16 cellular contexts compared by ENCODE assay signal in the genomic region with DNA sequence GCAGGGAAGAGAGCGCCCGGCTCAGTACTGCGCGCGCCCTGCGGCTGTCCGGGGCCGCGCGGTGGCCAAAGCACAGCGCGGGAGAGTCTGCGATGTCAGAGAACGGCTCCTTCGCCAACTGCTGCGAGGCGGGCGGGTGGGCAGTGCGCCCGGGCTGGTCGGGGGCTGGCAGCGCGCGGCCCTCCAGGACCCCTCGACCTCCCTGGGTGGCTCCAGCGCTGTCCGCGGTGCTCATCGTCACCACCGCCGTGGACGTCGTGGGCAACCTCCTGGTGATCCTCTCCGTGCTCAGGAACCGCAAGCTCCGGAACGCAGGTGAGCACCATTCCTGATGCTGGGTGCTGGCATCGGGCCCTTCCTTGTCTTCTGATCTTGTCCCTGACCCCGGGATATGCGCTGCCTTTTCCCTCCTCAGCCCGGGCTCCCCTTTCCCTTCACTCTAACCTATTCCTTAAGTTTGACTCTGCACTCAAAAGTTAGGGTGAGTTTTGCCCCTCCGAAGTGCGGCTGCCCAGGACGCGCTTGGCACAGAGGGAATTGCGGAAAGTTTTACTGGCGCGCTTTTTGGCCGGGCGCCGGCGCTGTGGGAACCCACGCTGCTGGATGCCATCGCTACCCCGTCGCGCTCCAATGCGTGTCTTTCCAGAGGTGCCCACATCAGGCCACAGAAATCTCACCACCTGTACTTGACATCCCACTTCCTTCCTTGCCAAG. TPM values are rescaled to one million over a fixed set of nuclear protein-coding genes. Genes with fewer than 3 reads are reported as not detected.
A peak's percentile ranks its signal among the peaks of the same experiment; 100 is the strongest.
DNase-seq lines count a peak whose midpoint lies in the region; ATAC-seq and TF ChIP-seq lines count a peak whose summit lies in the region.
"Had no signal": no experiment of that assay in that cellular context is flagged by ENCODE, and none has a peak within 500 bp of the region (broad histone marks: within the 10 kb centered on the region; RNA-seq: fewer than 3 reads in every experiment).

A gene (plus strand): TSS at position 18 of the 714 bp plus-strand sequence. CDS start 75 bp downstream, at position 93.

- no peak within 1 kb of the TSS for H4K8ac ChIP-seq in IMR-90 (ENCODE audit: low read depth in 2 of 2, low read length in 2 of 2)

- no peak for TF ChIP-seq POLR2A in IMR-90 (IDR thresholded peaks at IDR 0.05; ENCODE audit: low read depth, low read length)

- H3K4ac ChIP-seq in IMR-90 (ENCODE audit: low read depth, low read length), result no peak within 1 kb of the TSS

- 0 out of 2 replicates have a peak, but pooled peaks cover 3% of the 10 kb centered on the region for H3K4me1 ChIP-seq in IMR-90 (ENCODE audit: control insufficient read depth, insufficient read depth, low read length)
- H3K4me1 ChIP-seq: adrenal gland had no signal

- CTCF ChIA-PET in IMR-90 (lab: Yijun Ruan, JAX), result interaction anchor here (1.0 kb wide), 1 partner anchor 15 kb away, joined by 3 read pairs; no protein-coding TSS in a partner anchor

- peak within 1 kb of the TSS; percentile 67; the same call in 1 of the 2 replicates for H3K23ac ChIP-seq in IMR-90 (ENCODE audit: low read depth, low read length)

- H3K36me3 ChIP-seq in IMR-90 (ENCODE audit: control insufficient read depth, insufficient read depth, low read length), result no peaks in the 10 kb centered on the region
- H3K36me3 ChIP-seq: adrenal gland had no signal

- DNase-seq in IMR-90, result no peak
- no peak for DNase-seq in astrocyte of the cerebellum (ENCODE audit: low read depth)
- no peak for DNase-seq in retinal pigment epithelial cell (ENCODE audit: low read depth)
- no peak for DNase-seq in NCI-H1694 (lab: John Stamatoyannopoulos, UW)
- DNase-seq: activated CD4-positive, CD25-positive, alpha-beta regulatory T cell treated with anti-CD3 and anti-CD28 coated beads, Interleukin-2, amount 50 U/mL, for 72 hours; adrenal gland; dermis blood vessel endothelial cell; islet precursor cell; NCI-H2171 had no signal

- H3K56ac ChIP-seq in IMR-90 (ENCODE audit: extremely low read depth, insufficient read depth, low read length), result no peak within 1 kb of the TSS

- no peak within 1 kb of the TSS for H2BK5ac ChIP-seq in IMR-90 (ENCODE audit: low read depth, low read length, poor library complexity, severe bottlenecking)

- WGBS in IMR-90 (ENCODE audit: extremely low coverage in 2 of 2, insufficient read length in 1 of 2), 2 experiments, result 10% methylated on average over 21 of the region's 58 CpGs; no CpG with 5 or more reads in 1 of the 2 experiments

- H3K27ac ChIP-seq in IMR-90 (ENCODE audit: insufficient read depth, low read length), result no peak within 1 kb of the TSS
- H3K27ac ChIP-seq: adrenal gland, C4-2B had no signal

- in situ Hi-C loops in IMR-90 (cut with MboI; ENCODE audit: low sequenced_read_pairs), result no loop called here
- in situ Hi-C loops in astrocyte of the cerebellum (cut with HindIII; ENCODE audit: low sequenced_read_pairs), result no loop called here

- H3K4me2 ChIP-seq in IMR-90 (ENCODE audit: low read depth, low read length), result peak within 1 kb of the TSS; percentile 83

- no peak within 1 kb of the TSS for H3K18ac ChIP-seq in IMR-90 (ENCODE audit: low read depth, low read length)

- dilution Hi-C loops in IMR-90 (cut with HindIII; ENCODE audit: low sequenced_read_pairs, unreplicated experiment), result no loop called here

- peak within 1 kb of the TSS; percentile 90 for H2AFZ ChIP-seq in IMR-90 (replicated peaks; ENCODE audit: low read length, poor library complexity)

- ATAC-seq in IMR-90 (ENCODE audit: low read depth), result peak; percentile 81
- ATAC-seq in activated CD4-positive, CD25-positive, alpha-beta regulatory T cell treated with anti-CD3 and anti-CD28 coated beads, Interleukin-2, amount 50 U/mL, for 24 hours, result no peak
- no peak for ATAC-seq in HG02938 (IDR thresholded peaks at IDR 0.05; ENCODE audit: unreplicated experiment)
- ATAC-seq in GM18861 (IDR thresholded peaks at IDR 0.05; ENCODE audit: unreplicated experiment), result no peak
- ATAC-seq: right cardiac atrium had no signal

- H4K20me1 ChIP-seq in IMR-90 (ENCODE audit: insufficient read depth, low read length), result no peaks in the 10 kb centered on the region

- H3K4me3 ChIP-seq in IMR-90 (ENCODE audit: insufficient read depth, low read depth, low read length) (no peak within 1 kb of the TSS; the same call in 1 of the 2 replicates), astrocyte of the cerebellum (ENCODE audit: low read depth, low read length) (peak within 1 kb of the TSS; percentile 25), iPS-18c (ENCODE audit: insufficient read depth, low read depth, low read length) (peak within 1 kb of the TSS; percentile 68), retinal pigment epithelial cell (ENCODE audit: low read length) (peak within 1 kb of the TSS; percentile 32)
- H3K4me3 ChIP-seq: adrenal gland had no signal

- H2BK15ac ChIP-seq in IMR-90 (ENCODE audit: low read depth, low read length), result no peak within 1 kb of the TSS; the same call in 2 of the 3 replicates

- no peak within 1 kb of the TSS for H2AK9ac ChIP-seq in IMR-90 (replicated peaks; ENCODE audit: low read depth, low read length, poor library complexity)

- intact Hi-C loops in IMR-90 (cut with micrococcal nuclease), result no loop called here

- POLR2A ChIA-PET in IMR-90 (lab: Charles Lee; ENCODE audit: unreplicated experiment), result no interaction called here

- no peaks in the 10 kb centered on the region for H3K79me1 ChIP-seq in IMR-90 (ENCODE audit: low read depth in 1 of 2, low read length in 2 of 2)

- H4K5ac ChIP-seq in IMR-90 (ENCODE audit: low read depth, low read length), result no peak within 1 kb of the TSS

- no peak for TF ChIP-seq RAD21 in IMR-90 (IDR thresholded peaks at IDR 0.05; ENCODE audit: low read length)

- H3K9ac ChIP-seq in IMR-90 (ENCODE audit: low read depth, low read length), result no peak within 1 kb of the TSS

- no peak within 1 kb of the TSS for H3K14ac ChIP-seq in IMR-90 (replicated peaks; ENCODE audit: low read depth, low read length)

- H3K27me3 ChIP-seq in IMR-90 (ENCODE audit: control insufficient read depth, insufficient read depth, low read length), result peaks cover 8% of the 10 kb centered on the region

- H2BK120ac ChIP-seq in IMR-90 (ENCODE audit: low read depth, low read length), result no peak within 1 kb of the TSS

- BruUV-seq in IMR-90 (replicated peaks; lab: Mats Ljungman, UMichigan), result no TSS peak

- no peak within 1 kb of the TSS for H2AK5ac ChIP-seq in IMR-90 (ENCODE audit: low read depth, low read length)

- no peaks in the 10 kb centered on the region for H3K9me3 ChIP-seq in IMR-90 (ENCODE audit: control insufficient read depth, insufficient read depth, low read length)
- peaks cover 2% of the 10 kb centered on the region for H3K9me3 ChIP-seq in iPS-18c (ENCODE audit: control insufficient read depth, insufficient read depth, low read length)
- H3K9me3 ChIP-seq: adrenal gland had no signal

- H4K91ac ChIP-seq in IMR-90 (ENCODE audit: insufficient read depth, low read depth, low read length), result no peak within 1 kb of the TSS

- H3K9me1 ChIP-seq in IMR-90 (ENCODE audit: insufficient read depth, low read length), result peaks cover 5% of the 10 kb centered on the region; the same call in 1 of the 2 replicates

- TF ChIP-seq CTCF in IMR-90 (conservative IDR thresholded peaks at IDR 0.05; ENCODE audit: low read depth, low read length), result no peak
- no peak for TF ChIP-seq CTCF in astrocyte of the cerebellum (IDR thresholded peaks at IDR 0.05; ENCODE audit: low read depth, low read length, missing control alignments)
- TF ChIP-seq CTCF in retinal pigment epithelial cell (conservative IDR thresholded peaks at IDR 0.05; ENCODE audit: low read depth, low read length), result no peak

- no peak within 1 kb of the TSS for H2BK20ac ChIP-seq in IMR-90 (ENCODE audit: low read depth, low read length)

TF ChIP-seq in IMR-90, 13 proteins besides CTCF, POLR2A, EP300 and RAD21:
- TF ChIP-seq MXI1 (IDR thresholded peaks at IDR 0.05; ENCODE audit: borderline replicate concordance, low read depth, low read length), result no peak
- TF ChIP-seq, protein P1, sequence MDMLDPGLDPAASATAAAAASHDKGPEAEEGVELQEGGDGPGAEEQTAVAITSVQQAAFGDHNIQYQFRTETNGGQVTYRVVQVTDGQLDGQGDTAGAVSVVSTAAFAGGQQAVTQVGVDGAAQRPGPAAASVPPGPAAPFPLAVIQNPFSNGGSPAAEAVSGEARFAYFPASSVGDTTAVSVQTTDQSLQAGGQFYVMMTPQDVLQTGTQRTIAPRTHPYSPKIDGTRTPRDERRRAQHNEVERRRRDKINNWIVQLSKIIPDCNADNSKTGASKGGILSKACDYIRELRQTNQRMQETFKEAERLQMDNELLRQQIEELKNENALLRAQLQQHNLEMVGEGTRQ (IDR thresholded peaks at IDR 0.05; ENCODE audit: low read depth, low read length), result no peak
- no peak for TF ChIP-seq BHLHE40 (IDR thresholded peaks at IDR 0.05; ENCODE audit: low read depth, low read length)
- no peak for TF ChIP-seq NFE2L2 (IDR thresholded peaks at IDR 0.05; ENCODE audit: low read depth, low read length)
- no peak for TF ChIP-seq CEBPB (IDR thresholded peaks at IDR 0.05; ENCODE audit: low read depth, low read length)
- no peak for TF ChIP-seq SMC3 (IDR thresholded peaks at IDR 0.05; ENCODE audit: low read depth, low read length)
- TF ChIP-seq MAFK (IDR thresholded peaks at IDR 0.05; ENCODE audit: low read depth, low read length), result no peak
- no peak for TF ChIP-seq FOS (IDR thresholded peaks at IDR 0.05; ENCODE audit: low read depth, low read length)
- TF ChIP-seq MAZ (IDR thresholded peaks at IDR 0.05; ENCODE audit: borderline replicate concordance, low read depth, low read length), result no peak
- TF ChIP-seq CHD1 (IDR thresholded peaks at IDR 0.05; ENCODE audit: low read depth, low read length), result no peak
- TF ChIP-seq, protein P2, sequence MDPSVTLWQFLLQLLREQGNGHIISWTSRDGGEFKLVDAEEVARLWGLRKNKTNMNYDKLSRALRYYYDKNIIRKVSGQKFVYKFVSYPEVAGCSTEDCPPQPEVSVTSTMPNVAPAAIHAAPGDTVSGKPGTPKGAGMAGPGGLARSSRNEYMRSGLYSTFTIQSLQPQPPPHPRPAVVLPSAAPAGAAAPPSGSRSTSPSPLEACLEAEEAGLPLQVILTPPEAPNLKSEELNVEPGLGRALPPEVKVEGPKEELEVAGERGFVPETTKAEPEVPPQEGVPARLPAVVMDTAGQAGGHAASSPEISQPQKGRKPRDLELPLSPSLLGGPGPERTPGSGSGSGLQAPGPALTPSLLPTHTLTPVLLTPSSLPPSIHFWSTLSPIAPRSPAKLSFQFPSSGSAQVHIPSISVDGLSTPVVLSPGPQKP (IDR thresholded peaks at IDR 0.05; ENCODE audit: borderline replicate concordance, low read depth, low read length), result no peak
- TF ChIP-seq RFX5 (IDR thresholded peaks at IDR 0.05; ENCODE audit: low read depth, low read length), result no peak
- TF ChIP-seq RCOR1 (IDR thresholded peaks at IDR 0.05; ENCODE audit: insufficient replicate concordance, low read length), result no peak

RNA-seq across cellular contexts. Expression of the gene that starts here (rescaled TPM):
- under 0.01 TPM in 1 of 2 replicates, not detected in the other for total RNA-seq in IMR-90 (2012; rRNA removed)
- polyA plus RNA-seq in IMR-90 (2012; rRNA removed), result 0.07 TPM in 1 of 2 replicates, not detected in the other
- 0.02 TPM in 1 of 2 replicates, not detected in the other for polyA plus RNA-seq in IMR-90 (2012; cell fraction: cytosol; rRNA removed)
- polyA plus RNA-seq in IMR-90 (2012; cell fraction: nucleus; rRNA removed; ENCODE audit: low replicate concordance), result 0.09 and 0.10 TPM in 2 replicates
- total RNA-seq: adrenal gland, dermis blood vessel endothelial cell, OCI-LY7, right cardiac atrium had no signal
- polyA plus RNA-seq: adrenal gland, right cardiac atrium had no signal

Comparison
In these comparisons a context has a peak if more than half of its experiments do, and no peak if none do; other contexts are left out.
1. Peak in ATAC-seq and H3K4me2 ChIP-seq in IMR-90; RNA of the gene not detected or under 1 TPM.